14 cellular contexts compared by ENCODE assay signal in genomic region chr15:60647246-60647645, GRCh38.
DNase-seq lines count a peak whose midpoint lies in the region; ATAC-seq, FAIRE-seq and TF ChIP-seq lines count a peak whose summit lies in the region.
"Had no signal": no experiment of that assay in that cellular context is flagged by ENCODE, and none has a peak within 500 bp of the region (broad histone marks: within the 10 kb centered on the region; RNA-seq: fewer than 3 reads in every experiment).

No MANE protein-coding gene starts in this region.

- ATAC-seq in HG03342 (IDR thresholded peaks at IDR 0.05; ENCODE audit: unreplicated experiment), result no peak
- ATAC-seq in HG02973 (IDR thresholded peaks at IDR 0.05; ENCODE audit: unreplicated experiment), result no peak
- ATAC-seq: CD8-positive, alpha-beta T cell had no signal

- no peak for TF ChIP-seq POLR2A in suprapubic skin (IDR thresholded peaks at IDR 0.05)

- DNase-seq in caudate nucleus (lab: John Stamatoyannopoulos, UW) (peak in 2 of 61 donors; percentile 23 to 35), midbrain (lab: John Stamatoyannopoulos, UW) (peak; percentile 48), suprapubic skin (ENCODE audit: low spot score in 2 of 2) (no peak), kidney (no peak)
- DNase-seq: BE2C; CD8-positive, alpha-beta T cell; H7; NCI-H1105; NCI-H1694; NCI-H526 treated with DMSO at 0.1 percent for 48 hours; SIG-M5 had no signal

- FAIRE-seq in kidney (lab: Jason Lieb, UNC), result no peak

- no peak overlapping the region for H3K9ac ChIP-seq in kidney (ENCODE audit: low read length in 2 of 2)

- H3K9me3 ChIP-seq in suprapubic skin, result no peaks in the 10 kb centered on the region
- no peaks in the 10 kb centered on the region for H3K9me3 ChIP-seq in kidney (ENCODE audit: control insufficient read depth in 1 of 2, low read length in 2 of 2)
- H3K9me3 ChIP-seq: BE2C had no signal

- no peaks in the 10 kb centered on the region for H3K27me3 ChIP-seq in suprapubic skin
- H3K27me3 ChIP-seq: BE2C had no signal

- intact Hi-C loops in kidney (cut with DNase I), result no loop called here

- H3K4me3 ChIP-seq in suprapubic skin, result no peak overlapping the region
- H3K4me3 ChIP-seq in kidney (ENCODE audit: low read length in 2 of 2), result no peak overlapping the region

- 60% methylated on average over 5 of the region's 5 CpGs for WGBS in suprapubic skin

- H3K27ac ChIP-seq in VCaP, result peak overlapping the region; percentile 11; the same call in 1 of the 2 replicates
- peak overlapping the region; percentile 37 for H3K27ac ChIP-seq in caudate nucleus (ENCODE audit: low read depth, low read length)
- H3K27ac ChIP-seq in suprapubic skin, result peak overlapping the region; percentile 65
- no peak overlapping the region for H3K27ac ChIP-seq in kidney (ENCODE audit: low read depth in 2 of 2, low read length in 2 of 2)

- H3K4me1 ChIP-seq in suprapubic skin (peaks cover 19% of the 10 kb centered on the region), kidney (ENCODE audit: control insufficient read depth in 1 of 2, insufficient read depth in 1 of 2, low read depth in 1 of 2, low read length in 2 of 2) (no peaks in the 10 kb centered on the region)

- TF ChIP-seq CTCF in VCaP (conservative IDR thresholded peaks at IDR 0.05), result no peak
- no peak for TF ChIP-seq CTCF in suprapubic skin (IDR thresholded peaks at IDR 0.05)
- no peak for TF ChIP-seq CTCF in kidney (IDR thresholded peaks at IDR 0.05; ENCODE audit: borderline replicate concordance, extremely low read depth, insufficient read depth)

- TF ChIP-seq EP300 in suprapubic skin (IDR thresholded peaks at IDR 0.05), result no peak

- H3K36me3 ChIP-seq in suprapubic skin (no peaks in the 10 kb centered on the region), kidney (ENCODE audit: control insufficient read depth in 1 of 2, insufficient read depth in 2 of 2, low read length in 2 of 2) (no peaks in the 10 kb centered on the region)
- H3K36me3 ChIP-seq: BE2C had no signal

Comparison
In these comparisons a context has a peak if more than half of its experiments do, and no peak if none do; other contexts are left out.
1. H3K27ac ChIP-seq: peak in VCaP (single experiment), caudate nucleus (single experiment) and suprapubic skin (single experiment); none in kidney (0 of 2).